8 cellular contexts compared by ENCODE assay signal in the genomic region with DNA sequence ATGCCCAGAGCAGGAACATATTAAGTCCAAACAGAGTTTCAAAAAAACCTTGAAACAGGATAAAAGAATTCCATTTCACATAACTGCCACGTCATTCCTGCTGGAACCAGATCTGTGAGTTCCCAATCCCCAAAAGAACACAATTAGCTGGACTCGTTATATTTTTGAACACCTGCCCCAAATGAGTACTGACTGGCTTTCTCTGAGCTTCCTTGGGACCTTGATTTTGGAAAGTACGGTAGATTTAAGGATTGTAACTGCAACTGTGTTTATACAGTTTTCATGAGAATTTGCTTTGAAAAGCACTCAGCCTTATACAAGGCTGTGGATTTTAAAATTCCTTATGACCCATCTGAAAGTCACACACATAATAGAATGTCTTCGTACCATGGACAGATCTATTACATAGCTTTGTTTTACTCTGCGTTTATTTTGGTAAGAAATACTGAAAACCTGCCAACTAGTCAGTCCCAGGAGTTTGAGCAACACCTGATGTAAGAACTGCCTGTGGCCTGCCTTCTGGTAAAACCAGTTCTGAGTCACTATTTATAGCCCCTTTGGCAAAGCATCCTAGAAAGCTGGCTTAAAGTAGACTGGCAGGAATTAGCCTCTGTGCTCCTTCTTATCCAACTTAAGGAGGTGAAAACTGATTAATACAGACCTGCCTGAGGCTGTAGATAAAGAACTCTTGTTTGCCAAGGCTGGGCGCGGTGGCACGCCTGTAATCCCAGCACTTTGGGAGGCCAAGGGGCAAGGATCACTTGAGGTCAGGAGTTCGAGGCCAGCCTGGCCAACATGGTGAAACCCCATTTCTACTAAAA. TPM values are rescaled to one million over a fixed set of nuclear protein-coding genes. Genes with fewer than 3 reads are reported as not detected.
DNase-seq lines count a peak whose midpoint lies in the region; ATAC-seq and TF ChIP-seq lines count a peak whose summit lies in the region.

No MANE protein-coding gene starts in this region.

- H3K9me2 ChIP-seq in OCI-LY7 (ENCODE audit: insufficient read depth, low read length): no peaks in the 10 kb centered on the region

- BruUV-seq in OCI-LY7 (replicated peaks; lab: Mats Ljungman, UMichigan): no TSS peak

- H3K4me1 ChIP-seq in lower lobe of right lung (peaks cover 21% of the 10 kb centered on the region), OCI-LY7 (ENCODE audit: insufficient read depth, low read length, poor library complexity, severe bottlenecking) (no peaks in the 10 kb centered on the region)
- H3K4me1 ChIP-seq in naive thymus-derived CD4-positive, alpha-beta T cell (ENCODE audit: control insufficient read depth in 2 of 2, insufficient read depth in 2 of 2, low read length in 2 of 2): no peaks in the 10 kb centered on the region

- no peak overlapping the region for H3K4me3 Mint-ChIP-seq in naive thymus-derived CD4-positive, alpha-beta T cell

- intact Hi-C loops in lower lobe of right lung (cut with DNase I) (no loop called here), OCI-LY7 (cut with micrococcal nuclease; ENCODE audit: unreplicated experiment) (no loop called here)
- intact Hi-C loops in naive thymus-derived CD4-positive, alpha-beta T cell (cut with micrococcal nuclease): no loop called here

- TF ChIP-seq CTCF in AG10803 (conservative IDR thresholded peaks at IDR 0.05; ENCODE audit: low read length) (no peak), lower lobe of right lung (IDR thresholded peaks at IDR 0.05) (no peak), OCI-LY7 (conservative IDR thresholded peaks at IDR 0.05; ENCODE audit: low read length) (no peak)

- DNase-seq in AG10803 (ENCODE audit: low read depth): peak; percentile 93
- peak; percentile 75 for DNase-seq in NCI-H2029 (lab: John Stamatoyannopoulos, UW)
- peak; percentile 46 for DNase-seq in cerebellum (ENCODE audit: low spot score)
- peak; percentile 65 for DNase-seq in lower lobe of right lung
- DNase-seq in T-helper 9 cell: no peak
- no peak for DNase-seq in OCI-LY7 (ENCODE audit: low spot score)
- no peak for DNase-seq in naive thymus-derived CD4-positive, alpha-beta T cell
- no peak for DNase-seq in activated T-cell treated with anti-CD3 and anti-CD28 coated beads, Interleukin-2, amount 50 U/mL, for 1 hour

- H3K4me3 ChIP-seq in AG10803 (ENCODE audit: low read length) (no peak overlapping the region), lower lobe of right lung (no peak overlapping the region), OCI-LY7 (ENCODE audit: low read depth, low read length, poor library complexity, severe bottlenecking) (no peak overlapping the region)
- no peak overlapping the region for H3K4me3 ChIP-seq in naive thymus-derived CD4-positive, alpha-beta T cell (ENCODE audit: low read length)

- POLR2A ChIA-PET in OCI-LY7 (lab: Charles Lee): interaction anchor here (1.1 kb wide), 1 partner anchor 10 kb away, joined by 6 read pairs; no protein-coding TSS in a partner anchor
- POLR2A ChIA-PET in naive thymus-derived CD4-positive, alpha-beta T cell (lab: Charles Lee): no interaction called here

- H4K20me1 ChIP-seq in OCI-LY7 (ENCODE audit: insufficient read depth, low read length): no peaks in the 10 kb centered on the region; the same call in 1 of the 2 replicates

- peaks cover 0 to 4% (median 0%) of the 10 kb centered on the region in 5 donors for H3K36me3 Mint-ChIP-seq in naive thymus-derived CD4-positive, alpha-beta T cell

- H3K79me2 ChIP-seq in OCI-LY7 (ENCODE audit: insufficient read depth, low read depth, low read length): no peaks in the 10 kb centered on the region

- H3K4me2 ChIP-seq in OCI-LY7 (ENCODE audit: low read length): no peak overlapping the region

- H3K36me3 ChIP-seq in lower lobe of right lung: no peaks in the 10 kb centered on the region
- H3K36me3 ChIP-seq in OCI-LY7 (ENCODE audit: insufficient read depth, low read length): no peaks in the 10 kb centered on the region
- H3K36me3 ChIP-seq in naive thymus-derived CD4-positive, alpha-beta T cell (ENCODE audit: control insufficient read depth in 2 of 3, insufficient read depth in 3 of 3, low read length in 3 of 3): no peaks in the 10 kb centered on the region

- H2AFZ ChIP-seq in OCI-LY7 (ENCODE audit: low read length): no peak overlapping the region

- peak overlapping the region; percentile 32 for H3K27ac ChIP-seq in lower lobe of right lung
- H3K27ac ChIP-seq in OCI-LY7 (ENCODE audit: low read depth, low read length, poor library complexity, severe bottlenecking): no peak overlapping the region
- H3K27ac ChIP-seq in naive thymus-derived CD4-positive, alpha-beta T cell (ENCODE audit: low read depth, low read length): no peak overlapping the region

- CTCF ChIA-PET in OCI-LY7 (lab: Charles Lee; ENCODE audit: unreplicated experiment): no interaction called here
- CTCF ChIA-PET in naive thymus-derived CD4-positive, alpha-beta T cell (lab: Charles Lee): no interaction called here

- no peaks in the 10 kb centered on the region for H3K27me3 ChIP-seq in lower lobe of right lung (ENCODE audit: low read depth)
- H3K27me3 ChIP-seq in naive thymus-derived CD4-positive, alpha-beta T cell (ENCODE audit: control insufficient read depth in 2 of 2, insufficient read depth in 2 of 2, low read length in 2 of 2): no peaks in the 10 kb centered on the region

- peak; percentile 95 to 97 for ATAC-seq in lower lobe of right lung
- no peak for ATAC-seq in naive thymus-derived CD4-positive, alpha-beta T cell

- no peaks in the 10 kb centered on the region for H3K9me3 Mint-ChIP-seq in naive thymus-derived CD4-positive, alpha-beta T cell

- peaks cover 0 to 7% (median 0%) of the 10 kb centered on the region in 7 donors for H3K4me1 Mint-ChIP-seq in naive thymus-derived CD4-positive, alpha-beta T cell

- peaks cover 0 to 14% (median 10%) of the 10 kb centered on the region in 5 donors for H3K27me3 Mint-ChIP-seq in naive thymus-derived CD4-positive, alpha-beta T cell

- H3K9me3 ChIP-seq in lower lobe of right lung (no peaks in the 10 kb centered on the region), OCI-LY7 (ENCODE audit: low read length) (no peaks in the 10 kb centered on the region)
- no peaks in the 10 kb centered on the region for H3K9me3 ChIP-seq in naive thymus-derived CD4-positive, alpha-beta T cell (ENCODE audit: control insufficient read depth in 2 of 3, low read length in 3 of 3)

- no peak overlapping the region for H3K27ac Mint-ChIP-seq in naive thymus-derived CD4-positive, alpha-beta T cell

RNA-seq across cellular contexts. Expression of gene MERTK, which starts 48.1 kb away (rescaled TPM):
- total RNA-seq in cerebellum: 6.4 TPM
- total RNA-seq in lower lobe of right lung: 20.7 TPM
- total RNA-seq in OCI-LY7 (2014; rRNA removed; shearing (Covaris generic)): 0.08 TPM in 1 of 2 replicates, not detected in the other
- 0.22 and 0.38 TPM in 2 replicates for total RNA-seq in OCI-LY7 (2022)
- total RNA-seq in naive thymus-derived CD4-positive, alpha-beta T cell: 1 to 10 TPM in 3 of 5 experiments, under 1 TPM in 2; 0.22 to 2.6 (median 1.2) TPM
- not detected for polyA plus RNA-seq in naive thymus-derived CD4-positive, alpha-beta T cell

Comparison
In these comparisons a context has a peak if more than half of its experiments do, and no peak if none do; other contexts are left out.
1. DNase-seq: peak in AG10803 (single experiment), NCI-H2029 (single experiment), cerebellum (single experiment) and lower lobe of right lung (single experiment); none in T-helper 9 cell (single experiment), OCI-LY7 (single experiment), naive thymus-derived CD4-positive, alpha-beta T cell (0 of 9) and activated T-cell treated with anti-CD3 and anti-CD28 coated beads, Interleukin-2, amount 50 U/mL, for 1 hour (single experiment).